In genomic region chr3:58962040-58962651, GRCh38 we compare ENCODE assay signal across 29 cellular contexts.
DNase-seq lines count a peak whose midpoint lies in the region; ATAC-seq, FAIRE-seq and TF ChIP-seq lines count a peak whose summit lies in the region.
"Had no signal": no experiment of that assay in that cellular context is flagged by ENCODE, and none has a peak within 500 bp of the region (broad histone marks: within the 10 kb centered on the region; RNA-seq: fewer than 3 reads in every experiment).

No MANE protein-coding gene starts in this region.

- CTCF ChIA-PET in BJ (lab: Yijun Ruan, JAX), result interaction anchor here (0.5 to 0.9 kb wide), 2 partner anchors 14 to 31 kb away, joined by 3 read pairs; no protein-coding TSS in a partner anchor

- no peaks in the 10 kb centered on the region for H3K27me3 ChIP-seq in BJ (ENCODE audit: control insufficient read depth, insufficient read depth, low read length)
- H3K27me3 ChIP-seq in bronchial epithelial cell (ENCODE audit: control insufficient read depth, insufficient read depth, low read length), result no peaks in the 10 kb centered on the region
- H3K27me3 ChIP-seq: gastrocnemius medialis, hepatocyte, SJSA1, suprapubic skin had no signal

- peaks cover 10% of the 10 kb centered on the region for H3K36me3 Mint-ChIP-seq in neural crest cell (ENCODE audit: low read depth)
- H3K36me3 Mint-ChIP-seq: brain had no signal

- H3K4me1 Mint-ChIP-seq in neural crest cell, result peaks cover 3% of the 10 kb centered on the region

- no peak for FAIRE-seq in bronchial epithelial cell (lab: Jason Lieb, UNC)
- FAIRE-seq: colon, GM12891 had no signal

- H3K9me3 Mint-ChIP-seq in neural crest cell, result peaks cover 6% of the 10 kb centered on the region
- H3K9me3 Mint-ChIP-seq: T-helper 1 cell treated with Interleukin-12 subunit alpha and Interleukin-12 subunit beta and Interleukin-4 antibody, amounts not matched to agents 30 μg/mL and 1 μg/mL, for 36 hours had no signal

- no peak overlapping the region for H3K4me3 Mint-ChIP-seq in neural crest cell
- H3K4me3 Mint-ChIP-seq: brain; T-helper 1 cell treated with Interleukin-12 subunit alpha and Interleukin-12 subunit beta and Interleukin-4 antibody, amounts not matched to agents 30 μg/mL and 1 μg/mL, for 36 hours had no signal

- H3K27ac Mint-ChIP-seq in neural crest cell (ENCODE audit: unreplicated experiment), result peak overlapping the region; percentile 59
- H3K27ac Mint-ChIP-seq: brain; T-helper 1 cell treated with Interleukin-12 subunit alpha and Interleukin-12 subunit beta and Interleukin-4 antibody, amounts not matched to agents 30 μg/mL and 1 μg/mL, for 36 hours had no signal

- POLR2A ChIA-PET in BJ (lab: Charles Lee), result interaction anchor here (0.7 kb wide), 1 partner anchor 24 kb away, joined by 7 read pairs; no protein-coding TSS in a partner anchor

- TF ChIP-seq CTCF in BJ (IDR thresholded peaks at IDR 0.05; ENCODE audit: insufficient read depth, low read depth, low read length) (no peak; the same call in 1 of the 2 replicates), bronchial epithelial cell (IDR thresholded peaks at IDR 0.05; ENCODE audit: insufficient read depth, low read length, severe bottlenecking) (no peak), neural crest cell (conservative IDR thresholded peaks at IDR 0.05) (no peak)

- H3K27me3 Mint-ChIP-seq in neural crest cell (ENCODE audit: low read depth), result no peaks in the 10 kb centered on the region

- H3K4me3 ChIP-seq in BJ (ENCODE audit: low read depth, low read length) (no peak overlapping the region), bronchial epithelial cell (ENCODE audit: low read depth, low read length) (no peak overlapping the region)
- H3K4me3 ChIP-seq: gastrocnemius medialis, hepatocyte, prostate gland, SJSA1, suprapubic skin had no signal

- H3K36me3 ChIP-seq in BJ (ENCODE audit: control insufficient read depth, insufficient read depth, low read length) (no peaks in the 10 kb centered on the region), bronchial epithelial cell (ENCODE audit: control insufficient read depth, insufficient read depth, low read length) (no peaks in the 10 kb centered on the region)
- H3K36me3 ChIP-seq: gastrocnemius medialis, prostate gland, SJSA1, suprapubic skin had no signal

- peak; percentile 24 for DNase-seq in BJ (ENCODE audit: low read depth)
- DNase-seq in HS-5 (ENCODE audit: low read depth), result peak; percentile 4
- peak; percentile 3 for DNase-seq in bronchial epithelial cell (ENCODE audit: low read depth)
- DNase-seq in neural crest cell (ENCODE audit: low read depth, low spot score), result no peak
- DNase-seq in islet precursor cell, result no peak
- DNase-seq in activated CD4-positive, alpha-beta T cell treated with anti-CD3 and anti-CD28 coated beads, Interleukin-2, amount 50 U/mL, for 4 hours, result no peak
- no peak for DNase-seq in T-helper 1 cell
- DNase-seq: ACHN; activated effector memory CD4-positive, alpha-beta T cell treated with anti-CD3 and anti-CD28 coated beads, Interleukin-2, amount 50 U/mL, for 16 hours; activated T-cell treated with anti-CD3 and anti-CD28 coated beads for 4 hours; DND-41; effector CD4-positive, alpha-beta T cell; gastrocnemius medialis; GOT3; mesendoderm; MM.1S; NCI-H2029; stimulated activated naive CD4-positive, alpha-beta T cell had no signal

- ATAC-seq in HG03460 (IDR thresholded peaks at IDR 0.05; ENCODE audit: unreplicated experiment), result no peak
- ATAC-seq: gastrocnemius medialis, left lobe of liver, sciatic nerve had no signal

Comparison
In these comparisons a context has a peak if more than half of its experiments do, and no peak if none do; other contexts are left out.
1. DNase-seq: peak in BJ (single experiment), HS-5 (single experiment) and bronchial epithelial cell (single experiment); none in neural crest cell (single experiment), islet precursor cell (single experiment), activated CD4-positive, alpha-beta T cell treated with anti-CD3 and anti-CD28 coated beads, Interleukin-2, amount 50 U/mL, for 4 hours (0 of 2) and T-helper 1 cell (0 of 5).